29 cellular contexts compared by ENCODE assay signal in the genomic region with DNA sequence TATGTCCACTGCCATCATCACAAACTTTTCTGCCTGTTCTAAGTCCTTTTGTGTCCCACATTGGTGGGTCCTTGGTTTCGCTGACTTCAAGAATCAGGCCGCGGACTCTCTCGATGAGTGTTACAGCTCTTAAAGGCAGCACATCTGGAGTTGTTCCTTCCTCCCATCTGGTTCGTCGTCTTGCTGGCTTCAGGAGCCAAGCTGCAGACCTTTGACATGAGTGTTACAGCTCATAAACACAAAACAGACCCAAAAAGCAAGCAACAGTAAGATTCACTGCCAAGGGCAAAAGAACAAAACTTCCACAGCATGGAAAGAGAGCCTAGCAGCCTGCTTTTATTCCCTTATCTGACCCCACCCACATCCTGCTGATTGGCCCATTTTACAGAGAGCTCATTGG.
"Had no signal": no experiment of that assay in that cellular context is flagged by ENCODE, and none has a peak within 500 bp of the region (broad histone marks: within the 10 kb centered on the region; RNA-seq: fewer than 3 reads in every experiment).

No MANE protein-coding gene starts in this region.

- H3K9me3 Mint-ChIP-seq: immature natural killer cell; mesothelial cell of epicardium; natural killer cell treated with Interleukin-12 subunit alpha and Interleukin-12 subunit beta and Interleukin-15 and Interleukin-18, amount 100 ng/mL, for 72 hours; stimulated activated memory B cell treated with anti-CD40 and anti-IgM and Interleukin-4, amounts not matched to agents 10 μg/mL and 1 μg/mL and 100 μg/mL, for 72 hours had no signal

- H3K27me3 ChIP-seq: left lung, ovary, right atrium auricular region, right lobe of liver had no signal

- H3K4me1 Mint-ChIP-seq: immature natural killer cell; mesothelial cell of epicardium; naive thymus-derived CD4-positive, alpha-beta T cell; stimulated activated memory B cell treated with anti-CD40 and anti-IgM and Interleukin-4, amounts not matched to agents 10 μg/mL and 1 μg/mL and 100 μg/mL, for 72 hours had no signal

- H3K27ac ChIP-seq: left lung, lower lobe of right lung, ovary, right atrium auricular region, right lobe of liver, stomach, thoracic aorta, tibial artery, upper lobe of right lung had no signal

- H3K4me1 ChIP-seq: left lung, lower lobe of right lung, right atrium auricular region, right lobe of liver, stomach, tibial artery, upper lobe of right lung had no signal

- H3K27ac Mint-ChIP-seq: immature natural killer cell; mesothelial cell of epicardium; naive thymus-derived CD4-positive, alpha-beta T cell; natural killer cell treated with Interleukin-12 subunit alpha and Interleukin-12 subunit beta and Interleukin-15 and Interleukin-18, amount 100 ng/mL, for 72 hours; progenitor cell of endocrine pancreas; stimulated activated memory B cell treated with anti-CD40 and anti-IgM and Interleukin-4, amounts not matched to agents 10 μg/mL and 1 μg/mL and 100 μg/mL, for 72 hours had no signal

- H3K36me3 Mint-ChIP-seq: immature natural killer cell; mesothelial cell of epicardium; naive thymus-derived CD4-positive, alpha-beta T cell; natural killer cell treated with Interleukin-12 subunit alpha and Interleukin-12 subunit beta and Interleukin-15 and Interleukin-18, amount 100 ng/mL, for 72 hours; stimulated activated memory B cell treated with anti-CD40 and anti-IgM and Interleukin-4, amounts not matched to agents 10 μg/mL and 1 μg/mL and 100 μg/mL, for 72 hours had no signal

- H3K9me3 ChIP-seq: left lung, lower lobe of right lung, ovary, right atrium auricular region, right lobe of liver, thoracic aorta, upper lobe of right lung had no signal

- H3K36me3 ChIP-seq: left lung, lower lobe of right lung, ovary, right atrium auricular region, right lobe of liver, stomach, thoracic aorta, tibial artery, upper lobe of right lung had no signal

- FAIRE-seq: islet of Langerhans, kidney, urothelium cell line had no signal

- DNase-seq: hypothalamus; immature natural killer cell; left colon; lower lobe of right lung; mammary epithelial cell; mesenchymal stem cell; naive thymus-derived CD4-positive, alpha-beta T cell; ovary; right lobe of liver; stimulated activated CD4-positive, alpha-beta T cell treated with anti-CD3 and anti-CD28 coated beads, Interleukin-1b, Interleukin-23, amount 100 ng/mL, for 48 hours; stimulated activated CD4-positive, alpha-beta T cell treated with anti-CD3 and anti-CD28 coated beads, Interleukin-2, amount 100 ng/mL, for 48 hours; stimulated activated CD4-positive, alpha-beta T cell treated with anti-CD3 and anti-CD28 coated beads, Interleukin-4, amount 100 ng/mL, for 4 hours; stimulated activated CD8-positive, alpha-beta memory T cell treated with anti-CD3 and anti-CD28 coated beads, Interleukin-4, amount 100 ng/mL, for 48 hours; stimulated activated naive CD8-positive, alpha-beta T cell treated with anti-CD3 and anti-CD28 coated beads, Interleukin-15, Interleukin-2, amounts not matched to agents 100 U/mL and 50 U/mL, for 24 hours; stomach; tibial artery; trophoblast cell; upper lobe of right lung had no signal

- H3K4me3 ChIP-seq: left lung, lower lobe of right lung, ovary, right atrium auricular region, right lobe of liver, smooth muscle cell, stomach, thoracic aorta, tibial artery, upper lobe of right lung had no signal

- H3K4me3 Mint-ChIP-seq: immature natural killer cell; mesothelial cell of epicardium; naive thymus-derived CD4-positive, alpha-beta T cell; natural killer cell treated with Interleukin-12 subunit alpha and Interleukin-12 subunit beta and Interleukin-15 and Interleukin-18, amount 100 ng/mL, for 72 hours; stimulated activated memory B cell treated with anti-CD40 and anti-IgM and Interleukin-4, amounts not matched to agents 10 μg/mL and 1 μg/mL and 100 μg/mL, for 72 hours had no signal

- ATAC-seq: left colon; left lung; naive thymus-derived CD4-positive, alpha-beta T cell; stimulated activated naive CD8-positive, alpha-beta T cell treated with anti-CD3 and anti-CD28 coated beads, Interleukin-15, Interleukin-2, amounts not matched to agents 100 U/mL and 50 U/mL, for 24 hours had no signal
